ENCODE assay signal across 8 cellular contexts in genomic region chr6:5831219-5831862, GRCh38.
DNase-seq lines count a peak whose midpoint lies in the region; ATAC-seq and TF ChIP-seq lines count a peak whose summit lies in the region.
"Not testable (repeated sequence)": the region's sequence is repeated elsewhere in the genome, so short reads cannot be mapped to it uniquely, and the experiment has no call there.

No MANE protein-coding gene starts in this region.

- H3K27me3 Mint-ChIP-seq in CD8-positive, alpha-beta T cell (ENCODE audit: low read depth); T-cell; central memory CD8-positive, alpha-beta T cell: not testable (repeated sequence)

- POLR2A ChIA-PET in CD8-positive, alpha-beta T cell (lab: Charles Lee), result interaction anchor here (0.7 kb wide), 1 partner anchor 51 kb away, joined by 3 read pairs; no protein-coding TSS in a partner anchor
- POLR2A ChIA-PET in T-cell (lab: Charles Lee), result not testable (repeated sequence)

- H3K36me3 Mint-ChIP-seq in CD8-positive, alpha-beta T cell; T-cell; central memory CD8-positive, alpha-beta T cell (ENCODE audit: insufficient read depth): not testable (repeated sequence)

- H3K4me1 ChIP-seq in CD8-positive, alpha-beta T cell (ENCODE audit: insufficient read depth, low read length), result peaks cover 46% of the 10 kb centered on the region
- peaks cover 12% of the 10 kb centered on the region for H3K4me1 ChIP-seq in lower lobe of right lung

- not testable (repeated sequence) for H3K36me3 ChIP-seq in CD8-positive, alpha-beta T cell (ENCODE audit: insufficient read depth, low read length); lower lobe of right lung

- H3K27me3 ChIP-seq in CD8-positive, alpha-beta T cell (ENCODE audit: insufficient read depth, low read length); lower lobe of right lung (ENCODE audit: low read depth): not testable (repeated sequence)

- H3K4me1 Mint-ChIP-seq in CD8-positive, alpha-beta T cell (ENCODE audit: low read depth), result peaks cover 47% of the 10 kb centered on the region
- peaks cover 49 to 75% (median 56%) of the 10 kb centered on the region in 3 donors for H3K4me1 Mint-ChIP-seq in T-cell
- H3K4me1 Mint-ChIP-seq in central memory CD8-positive, alpha-beta T cell, result peaks cover 41% of the 10 kb centered on the region

- peak overlapping the region; percentile 26 for H3K27ac ChIP-seq in CD8-positive, alpha-beta T cell (ENCODE audit: low read depth, low read length)
- not testable (repeated sequence) for H3K27ac ChIP-seq in lower lobe of right lung

- H3K9me3 Mint-ChIP-seq in CD8-positive, alpha-beta T cell; T-cell; central memory CD8-positive, alpha-beta T cell: not testable (repeated sequence)

- peak in 6 of 7 experiments; percentile 31 to 81 (median 52) for DNase-seq in CD8-positive, alpha-beta T cell
- peak; percentile 22 to 68 (median 52) for DNase-seq in T-cell
- peak; percentile 62 for DNase-seq in activated CD8-positive, alpha-beta memory T cell treated with anti-CD3 and anti-CD28 coated beads, Interleukin-2, amount 50 U/mL, for 48 hours
- DNase-seq in central memory CD8-positive, alpha-beta T cell (ENCODE audit: low spot score in 2 of 2), result peak; percentile 19 to 23
- DNase-seq in lower lobe of right lung, result not testable (repeated sequence)
- DNase-seq in stimulated activated CD8-positive, alpha-beta memory T cell treated with anti-CD3 and anti-CD28 coated beads, Interleukin-12 subunit alpha, Interleukin-12 subunit beta, amount 100 ng/mL, for 1 hour (ENCODE audit: low read depth), result peak; percentile 30

- peak; percentile 83 for ATAC-seq in CD8-positive, alpha-beta T cell
- ATAC-seq in GM19467 (IDR thresholded peaks at IDR 0.05; ENCODE audit: unreplicated experiment) (peak; percentile 50), HG03469 (IDR thresholded peaks at IDR 0.05; ENCODE audit: unreplicated experiment) (peak; percentile 64), T-cell (replicated peaks in 1 of 4) (peak; percentile 83 to 95 (median 92)), lower lobe of right lung (peak; percentile 35 to 60)
- peak; percentile 96 for ATAC-seq in central memory CD8-positive, alpha-beta T cell (replicated peaks; ENCODE audit: extremely low read depth, poor library complexity, severe bottlenecking)

- peak overlapping the region; percentile 33 for H3K4me3 ChIP-seq in CD8-positive, alpha-beta T cell (ENCODE audit: low read depth, low read length)
- not testable (repeated sequence) for H3K4me3 ChIP-seq in lower lobe of right lung

- H3K9me3 ChIP-seq in CD8-positive, alpha-beta T cell (ENCODE audit: low read length); lower lobe of right lung: not testable (repeated sequence)

- not testable (repeated sequence) for TF ChIP-seq CTCF in CD8-positive, alpha-beta T cell (IDR thresholded peaks at IDR 0.05); lower lobe of right lung (IDR thresholded peaks at IDR 0.05)

- CTCF ChIA-PET in CD8-positive, alpha-beta T cell (lab: Charles Lee), result interaction anchor here (1.2 kb wide), 1 partner anchor 10 kb away, joined by 3 read pairs; no protein-coding TSS in a partner anchor
- CTCF ChIA-PET in T-cell (lab: Charles Lee), result not testable (repeated sequence)

- intact Hi-C loops in CD8-positive, alpha-beta T cell (cut with DNase I, micrococcal nuclease), result loop anchor here in 1 of 2 experiments (5.0 kb wide), 1 partner anchor 36 kb away; no protein-coding TSS in a partner anchor
- intact Hi-C loops in lower lobe of right lung (cut with DNase I), result not testable (repeated sequence)

- H3K4me3 Mint-ChIP-seq in CD8-positive, alpha-beta T cell, result peak overlapping the region; percentile 46
- peak overlapping the region; percentile 31 to 84 (median 32) for H3K4me3 Mint-ChIP-seq in T-cell
- H3K4me3 Mint-ChIP-seq in central memory CD8-positive, alpha-beta T cell, result peak overlapping the region; percentile 64

- peak overlapping the region; percentile 88 for H3K27ac Mint-ChIP-seq in CD8-positive, alpha-beta T cell
- H3K27ac Mint-ChIP-seq in T-cell, result peak overlapping the region; percentile 94
- peak overlapping the region; percentile 92 for H3K27ac Mint-ChIP-seq in central memory CD8-positive, alpha-beta T cell (ENCODE audit: low read depth)
